13 cellular contexts compared by ENCODE assay signal in genomic region chr15:57634290-57634689, GRCh38. TPM values are rescaled to one million over a fixed set of nuclear protein-coding genes. Genes with fewer than 3 reads are reported as not detected.
"Had no signal": no experiment of that assay in that cellular context is flagged by ENCODE, and none has a peak within 500 bp of the region (broad histone marks: within the 10 kb centered on the region; RNA-seq: fewer than 3 reads in every experiment).

No MANE protein-coding gene starts in this region.

- ATAC-seq: activated naive CD8-positive, alpha-beta T cell treated with anti-CD3 and anti-CD28 coated beads, Interleukin-2, amount 50 U/mL, for 24 hours; activated T-helper 17 cell treated with anti-CD3 and anti-CD28 coated beads, Interleukin-2, amount 50 U/mL, for 72 hours; natural killer cell treated with Interleukin-12 subunit alpha and Interleukin-12 subunit beta and Interleukin-15 and Interleukin-18, amount 100 ng/mL, for 72 hours; right lobe of liver had no signal

- H3K27ac ChIP-seq: right lobe of liver had no signal

- DNase-seq: activated CD4-positive, alpha-beta T cell treated with anti-CD3 and anti-CD28 coated beads for 1 hour; activated CD4-positive, alpha-beta T cell treated with anti-CD3 and anti-CD28 coated beads, Interleukin-2, amount 50 U/mL, for 4 hours; activated naive CD4-positive, alpha-beta T cell treated with anti-CD3 and anti-CD28 coated beads for 36 hours; activated naive CD8-positive, alpha-beta T cell treated with anti-CD3 and anti-CD28 coated beads, Interleukin-2, amount 50 U/mL, for 24 hours; activated T-cell treated with anti-CD3 and anti-CD28 coated beads for 4 hours; dermis blood vessel endothelial cell; mesendoderm; posterior cingulate gyrus; right lobe of liver; stimulated activated CD4-positive, alpha-beta T cell treated with anti-CD3 and anti-CD28 coated beads, Interleukin-1b, Interleukin-23, amount 100 ng/mL, for 48 hours; stomach had no signal

RNA-seq across cellular contexts. Expression of gene MYZAP, which starts 42.6 kb away (rescaled TPM):
- total RNA-seq: activated T-helper 17 cell treated with anti-CD3 and anti-CD28 coated beads, Interleukin-2, amount 50 U/mL, for 72 hours; natural killer cell treated with Interleukin-12 subunit alpha and Interleukin-12 subunit beta and Interleukin-15 and Interleukin-18, amount 100 ng/mL, for 72 hours had no signal
